In the genomic region with DNA sequence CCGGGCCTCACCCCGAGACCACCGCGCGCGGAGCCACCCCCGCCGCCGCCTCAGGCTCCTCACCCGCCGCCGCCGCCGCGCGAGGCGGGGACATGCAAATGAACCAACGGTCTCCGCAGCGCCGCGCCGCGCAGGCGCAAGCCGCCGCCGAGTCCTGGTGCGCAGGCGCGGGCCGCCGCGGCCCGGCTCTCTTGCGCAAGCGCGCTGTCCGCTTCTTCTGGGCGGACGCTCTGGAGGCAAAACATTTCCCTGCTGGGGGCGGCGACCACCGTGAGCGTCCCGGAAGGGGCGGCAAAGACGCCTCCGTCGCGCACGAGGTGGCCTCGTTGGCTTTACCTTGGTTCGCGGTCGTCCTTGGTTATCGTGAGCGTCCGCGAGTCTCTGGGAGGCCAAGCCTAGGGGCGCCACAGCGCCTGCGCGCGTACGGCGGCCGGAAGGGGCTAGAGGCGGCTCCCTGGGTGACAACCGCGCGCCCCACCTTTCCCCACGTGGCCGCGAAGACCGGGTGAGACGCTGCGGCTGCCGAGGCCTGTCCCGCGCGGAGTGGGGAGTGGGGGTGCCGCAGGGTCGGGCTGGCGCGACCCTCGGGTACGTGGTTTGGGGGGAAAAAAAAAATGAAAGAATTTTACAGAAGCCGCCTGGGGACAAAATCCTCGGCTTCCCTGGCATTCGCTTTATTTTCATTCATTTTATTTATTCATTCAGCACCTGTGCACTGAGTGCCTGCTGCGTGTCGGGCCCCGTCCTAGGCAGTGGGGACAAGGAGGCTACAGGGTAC, we compare ENCODE assay signal across 8 cellular contexts. TPM values are rescaled to one million over a fixed set of nuclear protein-coding genes. Genes with fewer than 3 reads are reported as not detected.
DNase-seq lines count a peak whose midpoint lies in the region; ATAC-seq lines count a peak whose summit lies in the region.

A gene (plus strand): TSS at position 178 of the 778 bp plus-strand sequence. CDS start 607 bp downstream, outside the sequence.
A gene (minus strand): TSS at position 92 of the 778 bp plus-strand sequence. CDS start 2,446 bp downstream, outside the sequence.

- H3K4me3 ChIP-seq in Karpas-422 (ENCODE audit: low read length) = peak within 1 kb of the TSS; percentile 99
- H3K4me3 ChIP-seq in naive thymus-derived CD4-positive, alpha-beta T cell (ENCODE audit: low read length) = peak within 1 kb of the TSS; percentile 84

- DNase-seq in DMS79 treated with DMSO at 0.1 percent for 48 hours (lab: John Stamatoyannopoulos, UW) (peak; percentile 82), Karpas-422 (peak; percentile 98), RPMI8226 (peak; percentile 93), fibroblast of gingiva (ENCODE audit: low read depth) (peak; percentile 78)
- DNase-seq in activated T-helper 1 cell treated with anti-CD3 and anti-CD28 coated beads, Interleukin-12 subunit alpha, Interleukin-12 subunit beta, Interleukin-2, Interleukin-4 antibody, amounts not matched to agents 30 ng/mL and 10 ng/mL and 1 ng/mL, durations not matched to agents 14 hours and 24 hours and 36 hours (ENCODE audit: low spot score) = peak; percentile 89
- DNase-seq in naive thymus-derived CD4-positive, alpha-beta T cell = peak; percentile 84 to 96 (median 94)
- DNase-seq in stimulated activated effector memory CD8-positive, alpha-beta T cell treated with anti-CD3 and anti-CD28 coated beads, Interleukin-12 subunit alpha, Interleukin-12 subunit beta, amount 100 ng/mL, for 72 hours (ENCODE audit: low spot score in 2 of 2) = peak; percentile 85 to 97

- H3K4me1 Mint-ChIP-seq in activated T-helper 1 cell treated with anti-CD3 and anti-CD28 coated beads, Interleukin-12 subunit alpha, Interleukin-12 subunit beta, Interleukin-2, Interleukin-4 antibody, amounts not matched to agents 30 ng/mL and 10 ng/mL and 1 ng/mL, durations not matched to agents 14 hours and 24 hours and 36 hours (ENCODE audit: low read depth) = peaks cover 25% of the 10 kb centered on the region
- H3K4me1 Mint-ChIP-seq in naive thymus-derived CD4-positive, alpha-beta T cell = peaks cover 16 to 40% (median 36%) of the 10 kb centered on the region in 7 donors
- peaks cover 24% of the 10 kb centered on the region for H3K4me1 Mint-ChIP-seq in stimulated activated effector memory CD8-positive, alpha-beta T cell treated with anti-CD3 and anti-CD28 coated beads, Interleukin-12 subunit alpha, Interleukin-12 subunit beta, amount 100 ng/mL, for 72 hours

- peaks cover 17% of the 10 kb centered on the region for H4K20me1 ChIP-seq in Karpas-422 (ENCODE audit: insufficient read depth, low read depth, low read length)

- H2AFZ ChIP-seq in Karpas-422 (ENCODE audit: low read length) = peak within 1 kb of the TSS; percentile 19; the same call in 1 of the 2 replicates

- intact Hi-C loops in activated T-helper 1 cell treated with anti-CD3 and anti-CD28 coated beads, Interleukin-12 subunit alpha, Interleukin-12 subunit beta, Interleukin-2, Interleukin-4 antibody, amounts not matched to agents 30 ng/mL and 10 ng/mL and 1 ng/mL, durations not matched to agents 14 hours and 24 hours and 36 hours (cut with micrococcal nuclease) = loop anchor here (1.0 to 5.0 kb wide), 7 partner anchors 105 to 511 kb away; a partner anchor contains a TSS
- intact Hi-C loops in naive thymus-derived CD4-positive, alpha-beta T cell (cut with micrococcal nuclease) = loop anchor here (1.0 to 2.0 kb wide), 6 partner anchors 30 to 511 kb away; a partner anchor contains a TSS

- H3K36me3 Mint-ChIP-seq in activated T-helper 1 cell treated with anti-CD3 and anti-CD28 coated beads, Interleukin-12 subunit alpha, Interleukin-12 subunit beta, Interleukin-2, Interleukin-4 antibody, amounts not matched to agents 30 ng/mL and 10 ng/mL and 1 ng/mL, durations not matched to agents 14 hours and 24 hours and 36 hours (ENCODE audit: low read depth) = peaks cover 23% of the 10 kb centered on the region
- peaks cover 0 to 21% (median under 1%) of the 10 kb centered on the region in 5 donors for H3K36me3 Mint-ChIP-seq in naive thymus-derived CD4-positive, alpha-beta T cell
- H3K36me3 Mint-ChIP-seq in stimulated activated effector memory CD8-positive, alpha-beta T cell treated with anti-CD3 and anti-CD28 coated beads, Interleukin-12 subunit alpha, Interleukin-12 subunit beta, amount 100 ng/mL, for 72 hours = peaks cover 56% of the 10 kb centered on the region

- H3K9ac ChIP-seq in Karpas-422 (ENCODE audit: low read length) = peak within 1 kb of the TSS; percentile 100

- H3K4me2 ChIP-seq in Karpas-422 (ENCODE audit: low read depth, low read length, poor library complexity, severe bottlenecking) = peak within 1 kb of the TSS; percentile 94

- CTCF ChIA-PET in naive thymus-derived CD4-positive, alpha-beta T cell (lab: Charles Lee) = no interaction called here

- no peaks in the 10 kb centered on the region for H3K9me2 ChIP-seq in Karpas-422 (replicated peaks; ENCODE audit: insufficient read depth, low read length)

- H3K4me3 Mint-ChIP-seq in activated T-helper 1 cell treated with anti-CD3 and anti-CD28 coated beads, Interleukin-12 subunit alpha, Interleukin-12 subunit beta, Interleukin-2, Interleukin-4 antibody, amounts not matched to agents 30 ng/mL and 10 ng/mL and 1 ng/mL, durations not matched to agents 14 hours and 24 hours and 36 hours = peak within 1 kb of the TSS; percentile 98
- H3K4me3 Mint-ChIP-seq in naive thymus-derived CD4-positive, alpha-beta T cell = peak within 1 kb of the TSS; percentile 88 to 100 (median 96)
- peak within 1 kb of the TSS; percentile 80 for H3K4me3 Mint-ChIP-seq in stimulated activated effector memory CD8-positive, alpha-beta T cell treated with anti-CD3 and anti-CD28 coated beads, Interleukin-12 subunit alpha, Interleukin-12 subunit beta, amount 100 ng/mL, for 72 hours

- H3K36me3 ChIP-seq in Karpas-422 (ENCODE audit: insufficient read depth, low read length) = peaks cover 12% of the 10 kb centered on the region
- peaks cover 0 to 25% (median under 1%) of the 10 kb centered on the region in 3 experiments for H3K36me3 ChIP-seq in naive thymus-derived CD4-positive, alpha-beta T cell (ENCODE audit: control insufficient read depth in 2 of 3, insufficient read depth in 3 of 3, low read length in 3 of 3)

- H3K79me2 ChIP-seq in Karpas-422 (ENCODE audit: low read length) = peaks cover 83% of the 10 kb centered on the region

- H3K9me3 ChIP-seq in Karpas-422 (ENCODE audit: low read length) = no peaks in the 10 kb centered on the region
- H3K9me3 ChIP-seq in naive thymus-derived CD4-positive, alpha-beta T cell (ENCODE audit: control insufficient read depth in 2 of 3, low read length in 3 of 3) = no peaks in the 10 kb centered on the region

- POLR2A ChIA-PET in naive thymus-derived CD4-positive, alpha-beta T cell (lab: Charles Lee) = no interaction called here

- H3K9me3 Mint-ChIP-seq in activated T-helper 1 cell treated with anti-CD3 and anti-CD28 coated beads, Interleukin-12 subunit alpha, Interleukin-12 subunit beta, Interleukin-2, Interleukin-4 antibody, amounts not matched to agents 30 ng/mL and 10 ng/mL and 1 ng/mL, durations not matched to agents 14 hours and 24 hours and 36 hours = no peaks in the 10 kb centered on the region
- no peaks in the 10 kb centered on the region for H3K9me3 Mint-ChIP-seq in naive thymus-derived CD4-positive, alpha-beta T cell
- no peaks in the 10 kb centered on the region for H3K9me3 Mint-ChIP-seq in stimulated activated effector memory CD8-positive, alpha-beta T cell treated with anti-CD3 and anti-CD28 coated beads, Interleukin-12 subunit alpha, Interleukin-12 subunit beta, amount 100 ng/mL, for 72 hours

- peak within 1 kb of the TSS; percentile 98 for H3K27ac Mint-ChIP-seq in activated T-helper 1 cell treated with anti-CD3 and anti-CD28 coated beads, Interleukin-12 subunit alpha, Interleukin-12 subunit beta, Interleukin-2, Interleukin-4 antibody, amounts not matched to agents 30 ng/mL and 10 ng/mL and 1 ng/mL, durations not matched to agents 14 hours and 24 hours and 36 hours
- peak within 1 kb of the TSS; percentile 86 to 100 (median 94) for H3K27ac Mint-ChIP-seq in naive thymus-derived CD4-positive, alpha-beta T cell
- H3K27ac Mint-ChIP-seq in stimulated activated effector memory CD8-positive, alpha-beta T cell treated with anti-CD3 and anti-CD28 coated beads, Interleukin-12 subunit alpha, Interleukin-12 subunit beta, amount 100 ng/mL, for 72 hours = peak within 1 kb of the TSS; percentile 85

- H3K27me3 Mint-ChIP-seq in activated T-helper 1 cell treated with anti-CD3 and anti-CD28 coated beads, Interleukin-12 subunit alpha, Interleukin-12 subunit beta, Interleukin-2, Interleukin-4 antibody, amounts not matched to agents 30 ng/mL and 10 ng/mL and 1 ng/mL, durations not matched to agents 14 hours and 24 hours and 36 hours (ENCODE audit: insufficient read depth) = no peaks in the 10 kb centered on the region
- H3K27me3 Mint-ChIP-seq in naive thymus-derived CD4-positive, alpha-beta T cell = no peaks in the 10 kb centered on the region

- H3K4me1 ChIP-seq in Karpas-422 (ENCODE audit: low read length) = peaks cover 28% of the 10 kb centered on the region
- peaks cover 14 to 16% of the 10 kb centered on the region in 2 donors for H3K4me1 ChIP-seq in naive thymus-derived CD4-positive, alpha-beta T cell (ENCODE audit: control insufficient read depth in 2 of 2, insufficient read depth in 2 of 2, low read length in 2 of 2)

- peak within 1 kb of the TSS; percentile 95 for H3K27ac ChIP-seq in Karpas-422 (ENCODE audit: low read length)
- peak within 1 kb of the TSS; percentile 86 for H3K27ac ChIP-seq in naive thymus-derived CD4-positive, alpha-beta T cell (ENCODE audit: low read depth, low read length)

- peak; percentile 59 for ATAC-seq in GM21825 (IDR thresholded peaks at IDR 0.05; ENCODE audit: unreplicated experiment)
- peak; percentile 87 for ATAC-seq in naive thymus-derived CD4-positive, alpha-beta T cell
- peak; percentile 90 for ATAC-seq in stimulated activated effector memory CD8-positive, alpha-beta T cell treated with anti-CD3 and anti-CD28 coated beads, Interleukin-12 subunit alpha, Interleukin-12 subunit beta, amount 100 ng/mL, for 72 hours

- no peaks in the 10 kb centered on the region for H3K27me3 ChIP-seq in Karpas-422 (ENCODE audit: low read length)
- H3K27me3 ChIP-seq in naive thymus-derived CD4-positive, alpha-beta T cell (ENCODE audit: control insufficient read depth in 2 of 2, insufficient read depth in 2 of 2, low read length in 2 of 2) = no peaks in the 10 kb centered on the region

RNA-seq across cellular contexts. Expression of the first gene that starts in this region (rescaled TPM):
- total RNA-seq in Karpas-422 (2014; rRNA removed; shearing (Covaris generic); ENCODE audit: low replicate concordance) = 25.1 and 43.6 TPM in 2 replicates
- 54.9 and 56.5 TPM in 2 replicates for total RNA-seq in activated T-helper 1 cell treated with anti-CD3 and anti-CD28 coated beads, Interleukin-12 subunit alpha, Interleukin-12 subunit beta, Interleukin-2, Interleukin-4 antibody, amounts not matched to agents 30 ng/mL and 10 ng/mL and 1 ng/mL, durations not matched to agents 14 hours and 24 hours and 36 hours
- total RNA-seq in naive thymus-derived CD4-positive, alpha-beta T cell = 10 to 100 TPM; 14.0 to 32.6 (median 15.0) TPM
- polyA plus RNA-seq in naive thymus-derived CD4-positive, alpha-beta T cell = 10 to 100 TPM; 33.1 to 41.9 TPM

RNA-seq across cellular contexts. Expression of the second gene that starts in this region (rescaled TPM):
- total RNA-seq in Karpas-422 (2014; rRNA removed; shearing (Covaris generic); ENCODE audit: low replicate concordance) = 71.7 and 74.1 TPM in 2 replicates
- 114 and 128 TPM in 2 replicates for total RNA-seq in activated T-helper 1 cell treated with anti-CD3 and anti-CD28 coated beads, Interleukin-12 subunit alpha, Interleukin-12 subunit beta, Interleukin-2, Interleukin-4 antibody, amounts not matched to agents 30 ng/mL and 10 ng/mL and 1 ng/mL, durations not matched to agents 14 hours and 24 hours and 36 hours
- total RNA-seq in naive thymus-derived CD4-positive, alpha-beta T cell = 100 to 1,000 TPM; 116 to 145 (median 129) TPM
- polyA plus RNA-seq in naive thymus-derived CD4-positive, alpha-beta T cell = 10 to 100 TPM in 1 of 2 donors, 1 to 10 TPM in 1; 9.3 to 15.0 TPM

Comparison
In these comparisons a context has a peak if more than half of its experiments do, and no peak if none do; other contexts are left out.
1. Peak in every context shown above with its lines: DNase-seq, ATAC-seq, H3K4me3 ChIP-seq and H3K27ac ChIP-seq.